Comparison of ENCODE assay signal across 8 cellular contexts in genomic region chr3:5188419-5189405, GRCh38. TPM values are rescaled to one million over a fixed set of nuclear protein-coding genes. Genes with fewer than 3 reads are reported as not detected.
DNase-seq lines count a peak whose midpoint lies in the region; ATAC-seq and TF ChIP-seq lines count a peak whose summit lies in the region.

No MANE protein-coding gene starts in this region.

- no peaks in the 10 kb centered on the region for H3K27me3 Mint-ChIP-seq in T-cell

- peak overlapping the region; percentile 73 to 76 for H3K4me3 ChIP-seq in body of pancreas

- no peak for TF ChIP-seq CTCF in body of pancreas (IDR thresholded peaks at IDR 0.05)

- ATAC-seq in T-cell (replicated peaks in 1 of 4): peak; percentile 30 to 43 (median 36)
- no peak for ATAC-seq in body of pancreas
- ATAC-seq in GM19324 (IDR thresholded peaks at IDR 0.05; ENCODE audit: low FRiP score, unreplicated experiment): no peak

- no peaks in the 10 kb centered on the region for H3K9me3 Mint-ChIP-seq in T-cell

- CTCF ChIA-PET in T-cell (lab: Charles Lee): interaction anchor here in 1 of 2 donors (1.1 to 3.7 kb wide), 2 partner anchors 9 to 65 kb away, joined by 3 to 23 read pairs; no protein-coding TSS in a partner anchor

- peak in 2 of 3 donors; percentile 1 to 33 for TF ChIP-seq POLR2A in body of pancreas (IDR thresholded peaks at IDR 0.05)

- DNase-seq in COLO668 (lab: John Stamatoyannopoulos, UW; ENCODE audit: unreplicated experiment): peak; percentile 24
- peak; percentile 39 for DNase-seq in HT-29 (ENCODE audit: low spot score)
- peak; percentile 39 to 72 (median 56) for DNase-seq in T-cell
- DNase-seq in body of pancreas: peak; percentile 38 to 45 (median 42)
- peak; percentile 62 for DNase-seq in left kidney (ENCODE audit: low read depth, low spot score)
- peak; percentile 12 to 25 for DNase-seq in stimulated activated CD8-positive, alpha-beta memory T cell treated with anti-CD3 and anti-CD28 coated beads, Interleukin-4, amount 100 ng/mL, for 4 hours (ENCODE audit: low read depth in 2 of 2, low spot score in 1 of 2)
- no peak for DNase-seq in H4 (ENCODE audit: low spot score)

- peak overlapping the region; percentile 85 to 99 (median 95) for H3K27ac ChIP-seq in body of pancreas

- H3K4me1 Mint-ChIP-seq in T-cell: peaks cover 44 to 50% (median 46%) of the 10 kb centered on the region in 3 donors

- no peaks in the 10 kb centered on the region for H3K9me3 ChIP-seq in body of pancreas

- H3K4me1 ChIP-seq in body of pancreas: peaks cover 46% of the 10 kb centered on the region

- H3K4me3 Mint-ChIP-seq in T-cell: peak overlapping the region; percentile 94 to 99 (median 98)

- POLR2A ChIA-PET in T-cell (lab: Charles Lee): interaction anchor here in 1 of 2 donors (0.6 to 2.5 kb wide), 3 partner anchors 8 to 366 kb away, joined by 3 to 26 read pairs (median 3); no protein-coding TSS in a partner anchor

- H3K27ac Mint-ChIP-seq in T-cell: peak overlapping the region; percentile 99 to 100

- 2% methylated on average over 14 to 28 of the region's 28 CpGs for WGBS in body of pancreas, 2 donors

- intact Hi-C loops in body of pancreas (cut with DNase I): loop anchor here (10.0 kb wide), 2 partner anchors 64 to 474 kb away; partner anchors contain the start of gene ARL8B

- no peaks in the 10 kb centered on the region for H3K36me3 ChIP-seq in body of pancreas (replicated peaks in 1 of 2; ENCODE audit: insufficient read depth in 1 of 2, low read depth in 2 of 2)

- H3K36me3 Mint-ChIP-seq in T-cell: peaks cover 22% of the 10 kb centered on the region

- no peaks in the 10 kb centered on the region for H3K27me3 ChIP-seq in body of pancreas

RNA-seq across cellular contexts. Expression of gene EDEM1, which starts 1.2 kb away (rescaled TPM):
- 35.8 and 36.0 TPM in 2 replicates for total RNA-seq in HT-29 (2014; rRNA removed; shearing (Covaris generic))
- total RNA-seq in T-cell (100 to 1,000 TPM in 4 of 5 donors, 10 to 100 TPM in 1; 92.6 to 138 (median 113) TPM), body of pancreas (10 to 100 TPM; 23.9 to 46.1 TPM)
- 13.0 and 17.5 TPM in 2 replicates for total RNA-seq in H4 (2014; rRNA removed; shearing (Covaris generic))

Comparison
In these comparisons a context has a peak if more than half of its experiments do, and no peak if none do; other contexts are left out.
1. ATAC-seq: peak in T-cell (4 of 4); none in body of pancreas (single experiment) and GM19324 (single experiment).